In the genomic region with DNA sequence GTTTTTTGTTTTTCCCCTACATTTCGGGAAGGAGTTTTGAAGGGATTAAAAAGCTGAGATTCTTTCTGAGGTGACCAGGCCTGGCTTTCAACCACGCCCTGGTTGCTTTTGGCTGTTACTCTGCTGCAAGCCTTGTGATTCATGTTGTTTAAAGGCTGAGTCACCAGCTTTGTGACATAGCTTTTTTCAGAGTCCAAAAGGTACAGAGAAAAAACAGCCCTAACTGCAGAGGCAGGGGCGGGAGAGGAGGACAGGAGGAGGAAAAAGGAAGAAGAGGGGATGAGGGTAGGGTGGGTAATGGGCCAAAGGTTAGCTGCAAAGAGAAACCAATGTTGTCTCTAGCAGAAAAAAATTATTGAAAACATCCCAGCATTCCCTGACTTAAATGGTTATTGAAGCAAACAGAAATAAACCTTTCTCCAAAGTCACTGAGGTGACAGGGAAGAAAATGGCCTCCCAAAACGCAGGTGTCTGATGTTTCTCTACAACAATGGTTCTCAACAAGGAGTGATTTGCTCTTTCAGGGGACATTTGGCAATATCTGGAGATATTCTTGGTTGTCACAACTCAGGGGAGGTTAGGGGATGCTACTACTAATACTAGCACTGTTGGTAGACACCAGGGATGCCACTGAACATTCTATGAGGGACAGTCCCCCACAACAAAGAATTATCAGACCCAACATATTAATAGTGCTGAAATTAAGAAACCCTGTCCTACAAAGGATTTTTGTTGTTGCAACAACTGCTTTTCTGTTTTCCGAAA, we compare ENCODE assay signal across 8 cellular contexts. TPM values are rescaled to one million over a fixed set of nuclear protein-coding genes. Genes with fewer than 3 reads are reported as not detected.
DNase-seq lines count a peak whose midpoint lies in the region; ATAC-seq and TF ChIP-seq lines count a peak whose summit lies in the region.

No MANE protein-coding gene starts in this region.

- ATAC-seq in activated naive CD4-positive, alpha-beta T cell treated with anti-CD3 and anti-CD28 coated beads, Interleukin-2, amount 50 U/mL, for 72 hours = peak; percentile 9
- ATAC-seq in heart left ventricle (peak; percentile 42 to 57 (median 50)), GM18867 (IDR thresholded peaks at IDR 0.05; ENCODE audit: unreplicated experiment) (no peak)

- peaks cover 22% of the 10 kb centered on the region for H3K36me3 ChIP-seq in HUES6 (ENCODE audit: control insufficient read depth, insufficient read depth, low read length)
- peaks cover 0 to 21% (median 16%) of the 10 kb centered on the region in 9 donors for H3K36me3 ChIP-seq in heart left ventricle

- WGBS in heart left ventricle, 4 donors = 13 to 27% (median 18%) methylated on average over 5 of the region's 5 CpGs

- H3K4me1 ChIP-seq in HUES6 (ENCODE audit: control insufficient read depth, insufficient read depth, low read length) (peaks cover 50% of the 10 kb centered on the region), heart left ventricle (peaks cover 0 to 69% (median 50%) of the 10 kb centered on the region in 12 donors)

- H3K27me3 ChIP-seq in HUES6 (ENCODE audit: control insufficient read depth, insufficient read depth, low read length) (no peaks in the 10 kb centered on the region), heart left ventricle (no peaks in the 10 kb centered on the region)

- no peaks in the 10 kb centered on the region for H3K9me3 ChIP-seq in HUES6 (ENCODE audit: control insufficient read depth, insufficient read depth, low read depth, low read length)
- H3K9me3 ChIP-seq in heart left ventricle = no peaks in the 10 kb centered on the region

- H3K4me3 ChIP-seq in HUES6 (ENCODE audit: low read depth, low read length) (peak overlapping the region; percentile 90), heart left ventricle (peak overlapping the region in 9 of 12 donors; percentile 23 to 98 (median 96))

- H3K27ac ChIP-seq in HUES6 (ENCODE audit: low read depth, low read length) (peak overlapping the region; percentile 100), heart left ventricle (peak overlapping the region; percentile 99 to 100 (median 100))

- no peak for TF ChIP-seq CTCF in heart left ventricle (IDR thresholded peaks at IDR 0.05)

- in situ Hi-C loops in ACHN (cut with HindIII; ENCODE audit: low pct_ligation_motif_present, low pct_unique_long_range_greater_than_20kb, low sequenced_read_pairs) = no loop called here

- peak; percentile 98 for DNase-seq in ACHN
- no peak for DNase-seq in activated naive CD4-positive, alpha-beta T cell treated with anti-CD3 and anti-CD28 coated beads, Interleukin-2, amount 50 U/mL, for 72 hours (ENCODE audit: low spot score in 2 of 2)
- DNase-seq in heart left ventricle = peak in 4 of 5 donors; percentile 68 to 80 (median 76)
- DNase-seq in putamen (ENCODE audit: low spot score) = peak; percentile 85
- no peak for DNase-seq in NCI-H2107 treated with DMSO at 0.1 percent for 48 hours (lab: John Stamatoyannopoulos, UW; ENCODE audit: unreplicated experiment)
- DNase-seq in middle frontal gyrus (ENCODE audit: extremely low spot score, low spot score) = no peak

- peak overlapping the region; percentile 99 for H3K27ac Mint-ChIP-seq in activated naive CD4-positive, alpha-beta T cell treated with anti-CD3 and anti-CD28 coated beads, Interleukin-2, amount 50 U/mL, for 72 hours

- H3K9me3 Mint-ChIP-seq in activated naive CD4-positive, alpha-beta T cell treated with anti-CD3 and anti-CD28 coated beads, Interleukin-2, amount 50 U/mL, for 72 hours = peaks cover 0 to 11% of the 10 kb centered on the region in 2 donors

- H3K36me3 Mint-ChIP-seq in activated naive CD4-positive, alpha-beta T cell treated with anti-CD3 and anti-CD28 coated beads, Interleukin-2, amount 50 U/mL, for 72 hours = peaks cover 23 to 29% of the 10 kb centered on the region in 2 donors

- peak overlapping the region; percentile 99 for H3K9ac ChIP-seq in HUES6 (ENCODE audit: low read length)

- intact Hi-C loops in heart left ventricle (cut with DNase I) = loop anchor here in 2 of 10 donors (1.0 to 10.0 kb wide), 2 partner anchors 24 to 402 kb away; no protein-coding TSS in a partner anchor

- peak in 1 of 2 donors; percentile 82 for TF ChIP-seq POLR2A in heart left ventricle (IDR thresholded peaks at IDR 0.05)

RNA-seq across cellular contexts. Expression of a gene that starts 2.1 kb away (rescaled TPM):
- total RNA-seq in activated naive CD4-positive, alpha-beta T cell treated with anti-CD3 and anti-CD28 coated beads, Interleukin-2, amount 50 U/mL, for 72 hours = 100 to 1,000 TPM; 806 to 863 TPM
- 1,000 to 10,000 TPM in 8 of 9 donors, 100 to 1,000 TPM in 1; 811 to 2,185 (median 1,239) TPM for total RNA-seq in heart left ventricle
- 1,000 to 10,000 TPM; 1,238 to 1,403 TPM for polyA plus RNA-seq in heart left ventricle

RNA-seq across cellular contexts. Expression of a gene that starts 52.9 kb away (rescaled TPM):
- total RNA-seq in activated naive CD4-positive, alpha-beta T cell treated with anti-CD3 and anti-CD28 coated beads, Interleukin-2, amount 50 U/mL, for 72 hours = 10 to 100 TPM; 15.3 to 23.6 TPM
- total RNA-seq in heart left ventricle = 10 to 100 TPM in 8 of 9 donors, 1 to 10 TPM in 1; 6.9 to 21.7 (median 15.2) TPM
- 1 to 10 TPM; 8.3 to 8.8 TPM for polyA plus RNA-seq in heart left ventricle

Comparison
In these comparisons a context has a peak if more than half of its experiments do, and no peak if none do; other contexts are left out.
1. DNase-seq: peak in ACHN (single experiment), heart left ventricle (4 of 5) and putamen (single experiment); none in activated naive CD4-positive, alpha-beta T cell treated with anti-CD3 and anti-CD28 coated beads, Interleukin-2, amount 50 U/mL, for 72 hours (0 of 2), NCI-H2107 treated with DMSO at 0.1 percent for 48 hours (single experiment) and middle frontal gyrus (single experiment).